In genomic region chr1:196438324-196438723, GRCh38 we compare ENCODE assay signal across 1 cellular context.
A peak's percentile ranks its signal among the peaks of the same experiment; 100 is the strongest.
TF ChIP-seq lines count a peak whose summit lies in the region.

No MANE protein-coding gene starts in this region.

TF ChIP-seq in HepG2, 621 proteins besides CTCF, POLR2A, EP300 and RAD21 (continued from another document and continues in another):
- TF ChIP-seq TGIF2 (CRISPR knock-in tag; IDR thresholded peaks at IDR 0.05) (no peak), ZNF780A (CRISPR knock-in tag; IDR thresholded peaks at IDR 0.05) (no peak), ZNF629 (CRISPR knock-in tag; conservative IDR thresholded peaks at IDR 0.05) (no peak), NR3C1 (CRISPR knock-in tag; IDR thresholded peaks at IDR 0.05) (no peak), SIX1 (CRISPR knock-in tag; IDR thresholded peaks at IDR 0.05; ENCODE audit: borderline replicate concordance) (peak; percentile 85; the same call in 1 of the 2 replicates), FOXA1 (IDR thresholded peaks at IDR 0.05) (peak; percentile 46; the same call in 1 of the 2 replicates), FOXA1 (CRISPR knock-in tag; IDR thresholded peaks at IDR 0.05) (peak; percentile 86), RERE (CRISPR knock-in tag; IDR thresholded peaks at IDR 0.05; ENCODE audit: low read depth) (peak; percentile 85), FOXJ3 (CRISPR knock-in tag; IDR thresholded peaks at IDR 0.05; ENCODE audit: borderline replicate concordance) (peak; percentile 93), SALL1 (CRISPR knock-in tag; IDR thresholded peaks at IDR 0.05) (peak; percentile 72; the same call in 1 of the 2 replicates), ZNF737 (CRISPR knock-in tag; IDR thresholded peaks at IDR 0.05; ENCODE audit: borderline replicate concordance) (no peak), THAP11 (CRISPR knock-in tag; IDR thresholded peaks at IDR 0.05) (peak; percentile 58), MXI1 (IDR thresholded peaks at IDR 0.05; ENCODE audit: borderline replicate concordance, low read depth, low read length) (no peak), HMGA1 (CRISPR knock-in tag; conservative IDR thresholded peaks at IDR 0.05) (no peak), MTF1 (CRISPR knock-in tag; IDR thresholded peaks at IDR 0.05) (no peak), SP2 (CRISPR knock-in tag; IDR thresholded peaks at IDR 0.05) (no peak), SRY (CRISPR knock-in tag; IDR thresholded peaks at IDR 0.05) (no peak), GMEB1 (CRISPR knock-in tag; IDR thresholded peaks at IDR 0.05; ENCODE audit: borderline replicate concordance) (no peak), ZBTB7B (CRISPR knock-in tag; IDR thresholded peaks at IDR 0.05) (no peak), ZNF512 (CRISPR knock-in tag; IDR thresholded peaks at IDR 0.05) (no peak), NR2F1 (CRISPR knock-in tag; IDR thresholded peaks at IDR 0.05) (peak; percentile 76 to 84; a peak in 3 of 4 replicates), ZNF770 (CRISPR knock-in tag; IDR thresholded peaks at IDR 0.05) (no peak)
- TF ChIP-seq, protein P1, sequence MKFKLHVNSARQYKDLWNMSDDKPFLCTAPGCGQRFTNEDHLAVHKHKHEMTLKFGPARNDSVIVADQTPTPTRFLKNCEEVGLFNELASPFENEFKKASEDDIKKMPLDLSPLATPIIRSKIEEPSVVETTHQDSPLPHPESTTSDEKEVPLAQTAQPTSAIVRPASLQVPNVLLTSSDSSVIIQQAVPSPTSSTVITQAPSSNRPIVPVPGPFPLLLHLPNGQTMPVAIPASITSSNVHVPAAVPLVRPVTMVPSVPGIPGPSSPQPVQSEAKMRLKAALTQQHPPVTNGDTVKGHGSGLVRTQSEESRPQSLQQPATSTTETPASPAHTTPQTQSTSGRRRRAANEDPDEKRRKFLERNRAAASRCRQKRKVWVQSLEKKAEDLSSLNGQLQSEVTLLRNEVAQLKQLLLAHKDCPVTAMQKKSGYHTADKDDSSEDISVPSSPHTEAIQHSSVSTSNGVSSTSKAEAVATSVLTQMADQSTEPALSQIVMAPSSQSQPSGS (CRISPR knock-in tag; IDR thresholded peaks at IDR 0.05): peak; percentile 28; the same call in 1 of the 2 replicates
- TF ChIP-seq, protein P2, sequence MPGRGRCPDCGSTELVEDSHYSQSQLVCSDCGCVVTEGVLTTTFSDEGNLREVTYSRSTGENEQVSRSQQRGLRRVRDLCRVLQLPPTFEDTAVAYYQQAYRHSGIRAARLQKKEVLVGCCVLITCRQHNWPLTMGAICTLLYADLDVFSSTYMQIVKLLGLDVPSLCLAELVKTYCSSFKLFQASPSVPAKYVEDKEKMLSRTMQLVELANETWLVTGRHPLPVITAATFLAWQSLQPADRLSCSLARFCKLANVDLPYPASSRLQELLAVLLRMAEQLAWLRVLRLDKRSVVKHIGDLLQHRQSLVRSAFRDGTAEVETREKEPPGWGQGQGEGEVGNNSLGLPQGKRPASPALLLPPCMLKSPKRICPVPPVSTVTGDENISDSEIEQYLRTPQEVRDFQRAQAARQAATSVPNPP (CRISPR knock-in tag; IDR thresholded peaks at IDR 0.05): no peak
- TF ChIP-seq, protein P3, sequence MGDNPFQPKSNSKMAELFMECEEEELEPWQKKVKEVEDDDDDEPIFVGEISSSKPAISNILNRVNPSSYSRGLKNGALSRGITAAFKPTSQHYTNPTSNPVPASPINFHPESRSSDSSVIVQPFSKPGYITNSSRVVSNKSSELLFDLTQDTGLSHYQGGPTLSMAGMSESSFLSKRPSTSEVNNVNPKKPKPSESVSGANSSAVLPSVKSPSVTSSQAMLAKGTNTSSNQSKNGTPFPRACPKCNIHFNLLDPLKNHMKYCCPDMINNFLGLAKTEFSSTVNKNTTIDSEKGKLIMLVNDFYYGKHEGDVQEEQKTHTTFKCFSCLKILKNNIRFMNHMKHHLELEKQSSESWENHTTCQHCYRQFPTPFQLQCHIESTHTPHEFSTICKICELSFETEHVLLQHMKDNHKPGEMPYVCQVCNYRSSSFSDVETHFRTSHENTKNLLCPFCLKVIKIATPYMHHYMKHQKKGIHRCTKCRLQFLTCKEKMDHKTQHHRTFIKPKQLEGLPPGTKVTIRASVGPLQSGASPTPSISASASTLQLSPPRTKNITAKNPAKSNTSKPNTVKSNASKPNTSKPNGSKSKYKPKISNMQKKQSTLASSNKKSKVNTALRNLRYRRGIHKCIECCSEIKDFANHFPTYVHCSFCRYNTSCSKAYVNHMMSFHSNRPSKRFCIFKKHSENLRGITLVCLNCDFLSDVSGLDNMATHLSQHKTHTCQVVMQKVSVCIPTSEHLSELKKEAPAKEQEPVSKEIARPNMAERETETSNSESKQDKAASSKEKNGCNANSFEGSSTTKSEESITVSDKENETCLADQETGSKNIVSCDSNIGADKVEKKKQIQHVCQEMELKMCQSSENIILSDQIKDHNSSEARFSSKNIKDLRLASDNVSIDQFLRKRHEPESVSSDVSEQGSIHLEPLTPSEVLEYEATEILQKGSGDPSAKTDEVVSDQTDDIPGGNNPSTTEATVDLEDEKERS (CRISPR knock-in tag; IDR thresholded peaks at IDR 0.05): peak; percentile 25; the same call in 1 of the 2 replicates
- TF ChIP-seq, protein P4, sequence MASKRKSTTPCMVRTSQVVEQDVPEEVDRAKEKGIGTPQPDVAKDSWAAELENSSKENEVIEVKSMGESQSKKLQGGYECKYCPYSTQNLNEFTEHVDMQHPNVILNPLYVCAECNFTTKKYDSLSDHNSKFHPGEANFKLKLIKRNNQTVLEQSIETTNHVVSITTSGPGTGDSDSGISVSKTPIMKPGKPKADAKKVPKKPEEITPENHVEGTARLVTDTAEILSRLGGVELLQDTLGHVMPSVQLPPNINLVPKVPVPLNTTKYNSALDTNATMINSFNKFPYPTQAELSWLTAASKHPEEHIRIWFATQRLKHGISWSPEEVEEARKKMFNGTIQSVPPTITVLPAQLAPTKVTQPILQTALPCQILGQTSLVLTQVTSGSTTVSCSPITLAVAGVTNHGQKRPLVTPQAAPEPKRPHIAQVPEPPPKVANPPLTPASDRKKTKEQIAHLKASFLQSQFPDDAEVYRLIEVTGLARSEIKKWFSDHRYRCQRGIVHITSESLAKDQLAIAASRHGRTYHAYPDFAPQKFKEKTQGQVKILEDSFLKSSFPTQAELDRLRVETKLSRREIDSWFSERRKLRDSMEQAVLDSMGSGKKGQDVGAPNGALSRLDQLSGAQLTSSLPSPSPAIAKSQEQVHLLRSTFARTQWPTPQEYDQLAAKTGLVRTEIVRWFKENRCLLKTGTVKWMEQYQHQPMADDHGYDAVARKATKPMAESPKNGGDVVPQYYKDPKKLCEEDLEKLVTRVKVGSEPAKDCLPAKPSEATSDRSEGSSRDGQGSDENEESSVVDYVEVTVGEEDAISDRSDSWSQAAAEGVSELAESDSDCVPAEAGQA (IDR thresholded peaks at IDR 0.05; ENCODE audit: low read depth): no peak
- TF ChIP-seq, protein P4 (CRISPR knock-in tag; IDR thresholded peaks at IDR 0.05; ENCODE audit: borderline replicate concordance): no peak
- TF ChIP-seq, protein P5, sequence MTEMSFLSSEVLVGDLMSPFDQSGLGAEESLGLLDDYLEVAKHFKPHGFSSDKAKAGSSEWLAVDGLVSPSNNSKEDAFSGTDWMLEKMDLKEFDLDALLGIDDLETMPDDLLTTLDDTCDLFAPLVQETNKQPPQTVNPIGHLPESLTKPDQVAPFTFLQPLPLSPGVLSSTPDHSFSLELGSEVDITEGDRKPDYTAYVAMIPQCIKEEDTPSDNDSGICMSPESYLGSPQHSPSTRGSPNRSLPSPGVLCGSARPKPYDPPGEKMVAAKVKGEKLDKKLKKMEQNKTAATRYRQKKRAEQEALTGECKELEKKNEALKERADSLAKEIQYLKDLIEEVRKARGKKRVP (CRISPR knock-in tag; IDR thresholded peaks at IDR 0.05): peak in 1 of 2 experiments; percentile 60; a peak in 1 of 4 replicates
